8 cellular contexts compared by ENCODE assay signal in genomic region chr4:38318737-38319455, GRCh38.
DNase-seq lines count a peak whose midpoint lies in the region; ATAC-seq lines count a peak whose summit lies in the region.

No MANE protein-coding gene starts in this region.

- H3K36me3 ChIP-seq in HUES64 (ENCODE audit: insufficient read depth, low read length) (no peaks in the 10 kb centered on the region), muscle layer of colon (ENCODE audit: insufficient read depth, low read length) (no peaks in the 10 kb centered on the region)

- H3K27ac ChIP-seq in HUES64 (ENCODE audit: low read depth, low read length) (peak overlapping the region; percentile 15; the same call in 1 of the 2 replicates), muscle layer of colon (ENCODE audit: low read depth, low read length) (peak overlapping the region; percentile 87)

- H3K9me3 ChIP-seq in HUES64 (ENCODE audit: insufficient read depth, low read depth, low read length) (no peaks in the 10 kb centered on the region), muscle layer of colon (ENCODE audit: low read length) (no peaks in the 10 kb centered on the region)

- 4% methylated on average over 18 of the region's 22 CpGs for WGBS in HUES64

- ATAC-seq in GM21528 (IDR thresholded peaks at IDR 0.05; ENCODE audit: low FRiP score, unreplicated experiment) (peak; percentile 89), esophagus mucosa (peak; percentile 84)

- DNase-seq in DMS114 treated with DMSO at 0.1 percent for 48 hours (lab: John Stamatoyannopoulos, UW; ENCODE audit: unreplicated experiment) (peak; percentile 55), OCI-M1 (lab: John Stamatoyannopoulos, UW) (peak; percentile 96)
- peak; percentile 74 to 78 for DNase-seq in activated T-cell treated with anti-CD3 and anti-CD28 coated beads, Interleukin-2, amount 50 U/mL, for 48 hours
- peak; percentile 52 to 63 for DNase-seq in stimulated activated CD8-positive, alpha-beta memory T cell treated with anti-CD3 and anti-CD28 coated beads, Interleukin-7, amount 100 ng/mL, for 48 hours (ENCODE audit: extremely low read depth in 1 of 2, low read depth in 1 of 2)

- H3K4me3 ChIP-seq in HUES64 (ENCODE audit: low read length), result peak overlapping the region; percentile 4; the same call in 1 of the 2 replicates
- peak overlapping the region; percentile 35 to 57 for H3K4me3 ChIP-seq in muscle layer of colon (ENCODE audit: low read depth in 1 of 2, low read length in 2 of 2)

- H3K4me1 ChIP-seq in HUES64 (ENCODE audit: insufficient read depth, low read length) (peaks cover 13% of the 10 kb centered on the region), muscle layer of colon (ENCODE audit: insufficient read depth, low read length) (peaks cover 26% of the 10 kb centered on the region)

- H3K9ac ChIP-seq in HUES64 (ENCODE audit: low read depth, low read length) (peak overlapping the region; percentile 12; the same call in 1 of the 2 replicates), muscle layer of colon (ENCODE audit: low read length) (peak overlapping the region; percentile 46)

- H3K27me3 ChIP-seq in HUES64 (ENCODE audit: insufficient read depth, low read length) (no peaks in the 10 kb centered on the region), muscle layer of colon (ENCODE audit: control insufficient read depth in 1 of 2, insufficient read depth in 2 of 2, low read length in 2 of 2) (no peaks in the 10 kb centered on the region)

Comparison
In these comparisons a context has a peak if more than half of its experiments do, and no peak if none do; other contexts are left out.
1. Peak in every context shown above with its lines: DNase-seq, ATAC-seq, H3K4me3 ChIP-seq and H3K27ac ChIP-seq.